Comparison of ENCODE assay signal across 16 cellular contexts in genomic region chr12:49541911-49542505, GRCh38. TPM values are rescaled to one million over a fixed set of nuclear protein-coding genes. Genes with fewer than 3 reads are reported as not detected.
"Had no signal": no experiment of that assay in that cellular context is flagged by ENCODE, and none has a peak within 500 bp of the region (broad histone marks: within the 10 kb centered on the region; RNA-seq: fewer than 3 reads in every experiment).

No MANE protein-coding gene starts in this region.

- H3K27me3 Mint-ChIP-seq: activated naive CD4-positive, alpha-beta T cell treated with anti-CD3 and anti-CD28 coated beads, Interleukin-2, amount 50 U/mL, for 24 hours had no signal

- H3K9me3 Mint-ChIP-seq: activated naive CD4-positive, alpha-beta T cell treated with anti-CD3 and anti-CD28 coated beads, Interleukin-2, amount 50 U/mL, for 24 hours; type B pancreatic cell had no signal

- H3K27ac ChIP-seq: colonic mucosa, epithelial cell of prostate, gastrocnemius medialis, prostate gland, right lobe of liver, suprapubic skin had no signal

- H3K27ac Mint-ChIP-seq: activated naive CD4-positive, alpha-beta T cell treated with anti-CD3 and anti-CD28 coated beads, Interleukin-2, amount 50 U/mL, for 24 hours; type B pancreatic cell had no signal

- ATAC-seq: gastrocnemius medialis; right lobe of liver; stimulated activated naive CD8-positive, alpha-beta T cell treated with anti-CD3 and anti-CD28 coated beads, Interleukin-15, Interleukin-2, amounts not matched to agents 100 U/mL and 50 U/mL, for 24 hours had no signal

- H3K36me3 Mint-ChIP-seq: activated naive CD4-positive, alpha-beta T cell treated with anti-CD3 and anti-CD28 coated beads, Interleukin-2, amount 50 U/mL, for 24 hours; type B pancreatic cell had no signal

- H3K36me3 ChIP-seq: colonic mucosa, gastrocnemius medialis, prostate gland, right lobe of liver, suprapubic skin had no signal

- H3K9me3 ChIP-seq: colonic mucosa, gastrocnemius medialis, prostate gland, right lobe of liver, suprapubic skin had no signal

- DNase-seq: activated CD4-positive, alpha-beta T cell treated with anti-CD3 and anti-CD28 coated beads, Interleukin-2, amount 50 U/mL, for 4 hours; activated effector memory CD4-positive, alpha-beta T cell treated with Interleukin-2 at 50 U/mL for 16 hours; activated T-cell treated with anti-CD3 and anti-CD28 coated beads, Interleukin-2, amount 50 U/mL, for 1 hour; caudate nucleus; colonic mucosa; effector CD4-positive, alpha-beta T cell; gastrocnemius medialis; nucleus accumbens; stimulated activated CD4-positive, alpha-beta T cell treated with anti-CD3 and anti-CD28 coated beads, Interleukin-12 subunit alpha, Interleukin-12 subunit beta, amount 100 ng/mL, for 4 hours; stimulated activated naive CD8-positive, alpha-beta T cell treated with anti-CD3 and anti-CD28 coated beads, Interleukin-15, Interleukin-2, amounts not matched to agents 100 U/mL and 50 U/mL, for 24 hours had no signal

- H3K4me3 ChIP-seq: colonic mucosa, gastrocnemius medialis, prostate gland, right lobe of liver, suprapubic skin had no signal

RNA-seq across cellular contexts. Expression of gene KCNH3, which starts 3.2 kb away (rescaled TPM):
- total RNA-seq: gastrocnemius medialis had no signal
